ENCODE assay signal across 1 cellular context in the genomic region with DNA sequence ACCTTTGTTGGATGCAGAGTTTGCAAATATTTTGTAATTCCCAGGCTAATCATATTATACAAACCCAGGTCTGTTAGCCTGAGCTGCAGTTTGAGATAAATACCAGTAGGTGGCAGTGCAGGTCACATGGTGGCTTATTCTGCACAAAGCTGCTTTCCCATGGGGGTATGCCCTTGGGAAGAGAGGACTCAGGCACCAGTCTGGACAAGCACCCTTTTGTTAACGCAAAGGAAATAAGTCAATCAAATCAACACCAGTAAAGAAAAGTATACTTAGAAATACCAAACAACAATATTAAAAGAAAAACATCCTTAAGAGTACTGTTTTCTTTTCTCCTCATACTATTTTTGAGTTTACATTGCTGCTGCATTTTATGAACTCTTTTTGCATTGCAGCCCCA.
TF ChIP-seq lines count a peak whose summit lies in the region.

No MANE protein-coding gene starts in this region.

TF ChIP-seq in HepG2, 621 proteins besides CTCF, POLR2A, EP300 and RAD21 (continued from another document):
- TF ChIP-seq, protein P1, sequence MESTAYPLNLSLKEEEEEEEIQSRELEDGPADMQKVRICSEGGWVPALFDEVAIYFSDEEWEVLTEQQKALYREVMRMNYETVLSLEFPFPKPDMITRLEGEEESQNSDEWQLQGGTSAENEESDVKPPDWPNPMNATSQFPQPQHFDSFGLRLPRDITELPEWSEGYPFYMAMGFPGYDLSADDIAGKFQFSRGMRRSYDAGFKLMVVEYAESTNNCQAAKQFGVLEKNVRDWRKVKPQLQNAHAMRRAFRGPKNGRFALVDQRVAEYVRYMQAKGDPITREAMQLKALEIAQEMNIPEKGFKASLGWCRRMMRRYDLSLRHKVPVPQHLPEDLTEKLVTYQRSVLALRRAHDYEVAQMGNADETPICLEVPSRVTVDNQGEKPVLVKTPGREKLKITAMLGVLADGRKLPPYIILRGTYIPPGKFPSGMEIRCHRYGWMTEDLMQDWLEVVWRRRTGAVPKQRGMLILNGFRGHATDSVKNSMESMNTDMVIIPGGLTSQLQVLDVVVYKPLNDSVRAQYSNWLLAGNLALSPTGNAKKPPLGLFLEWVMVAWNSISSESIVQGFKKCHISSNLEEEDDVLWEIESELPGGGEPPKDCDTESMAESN (CRISPR knock-in tag; conservative IDR thresholded peaks at IDR 0.05): no peak
- TF ChIP-seq ZNF781 (CRISPR knock-in tag; IDR thresholded peaks at IDR 0.05; ENCODE audit: borderline replicate concordance, not compliant biosample characterization): no peak
- TF ChIP-seq ZNF274 (CRISPR knock-in tag; IDR thresholded peaks at IDR 0.05): no peak
